31 cellular contexts compared by ENCODE assay signal in genomic region chr7:135475521-135475920, GRCh38.
"Had no signal": no experiment of that assay in that cellular context is flagged by ENCODE, and none has a peak within 500 bp of the region (broad histone marks: within the 10 kb centered on the region; RNA-seq: fewer than 3 reads in every experiment).

No MANE protein-coding gene starts in this region.

- H3K27me3 ChIP-seq: neural progenitor cell, ovary, right lobe of liver, sigmoid colon, spleen, suprapubic skin, testis, tibial artery, transverse colon, upper lobe of right lung, uterus had no signal

- H3K4me1 ChIP-seq: neural progenitor cell, parathyroid adenoma, right lobe of liver, sigmoid colon, suprapubic skin, testis, uterus had no signal

- H3K4me1 Mint-ChIP-seq: neural progenitor cell had no signal

- H3K9me3 Mint-ChIP-seq: naive thymus-derived CD8-positive, alpha-beta T cell; natural killer cell treated with Interleukin-12 subunit alpha and Interleukin-12 subunit beta and Interleukin-15 and Interleukin-18, amount 100 ng/mL, for 72 hours; neural progenitor cell; stimulated activated memory B cell treated with anti-CD40 and anti-IgM and Interleukin-4, amounts not matched to agents 10 μg/mL and 1 μg/mL and 100 μg/mL, for 72 hours; stimulated activated naive CD8-positive, alpha-beta T cell treated with anti-CD3 and anti-CD28 coated beads, Interleukin-15, amount 100 ng/mL, for 72 hours; type B pancreatic cell had no signal

- H3K4me3 Mint-ChIP-seq: naive thymus-derived CD8-positive, alpha-beta T cell; natural killer cell treated with Interleukin-12 subunit alpha and Interleukin-12 subunit beta and Interleukin-15 and Interleukin-18, amount 100 ng/mL, for 72 hours; neural progenitor cell; stimulated activated memory B cell treated with anti-CD40 and anti-IgM and Interleukin-4, amounts not matched to agents 10 μg/mL and 1 μg/mL and 100 μg/mL, for 72 hours; stimulated activated naive CD8-positive, alpha-beta T cell treated with anti-CD3 and anti-CD28 coated beads, Interleukin-15, amount 100 ng/mL, for 72 hours; type B pancreatic cell had no signal

- DNase-seq: naive thymus-derived CD8-positive, alpha-beta T cell; occipital lobe; ovary; posterior cingulate gyrus; psoas muscle; right cardiac atrium; right lobe of liver; sigmoid colon; spleen; stimulated activated CD4-positive, alpha-beta T cell treated with anti-CD3 and anti-CD28 coated beads, Interleukin-12 subunit alpha, Interleukin-12 subunit beta, amount 100 ng/mL, for 4 hours; stimulated activated CD4-positive, alpha-beta T cell treated with anti-CD3 and anti-CD28 coated beads, Interleukin-1b, Interleukin-23, amount 100 ng/mL, for 48 hours; stimulated activated CD4-positive, alpha-beta T cell treated with anti-CD3 and anti-CD28 coated beads, Interleukin-4, amount 100 ng/mL, for 1 hour; stimulated activated CD4-positive, alpha-beta T cell treated with anti-CD3 and anti-CD28 coated beads, Interleukin-4, amount 100 ng/mL, for 4 hours; stimulated activated CD8-positive, alpha-beta memory T cell treated with anti-CD3 and anti-CD28 coated beads, Interleukin-4, amount 100 ng/mL, for 48 hours; stimulated activated naive CD4-positive, alpha-beta T cell; stimulated activated naive CD8-positive, alpha-beta T cell treated with anti-CD3 and anti-CD28 coated beads, Interleukin-15, amount 100 ng/mL, for 72 hours; stimulated activated naive CD8-positive, alpha-beta T cell treated with anti-CD3 and anti-CD28 coated beads, Interleukin-15, Interleukin-2, amounts not matched to agents 100 U/mL and 50 U/mL, for 24 hours; substantia nigra; testis; tibial artery; transverse colon; upper lobe of right lung; uterus had no signal

- H3K36me3 ChIP-seq: neural progenitor cell, ovary, right lobe of liver, sigmoid colon, suprapubic skin, upper lobe of right lung, uterus had no signal

- H3K27ac ChIP-seq: neural progenitor cell, ovary, parathyroid adenoma, psoas muscle, right lobe of liver, sigmoid colon, spleen, suprapubic skin, testis, tibial artery, transverse colon, upper lobe of right lung, uterus had no signal

- H3K4me3 ChIP-seq: neural progenitor cell, ovary, psoas muscle, right lobe of liver, sigmoid colon, smooth muscle cell, spleen, suprapubic skin, testis, tibial artery, transverse colon, upper lobe of right lung, uterus had no signal

- H3K27me3 Mint-ChIP-seq: naive thymus-derived CD8-positive, alpha-beta T cell; natural killer cell treated with Interleukin-12 subunit alpha and Interleukin-12 subunit beta and Interleukin-15 and Interleukin-18, amount 100 ng/mL, for 72 hours; progenitor cell of endocrine pancreas; stimulated activated memory B cell treated with anti-CD40 and anti-IgM and Interleukin-4, amounts not matched to agents 10 μg/mL and 1 μg/mL and 100 μg/mL, for 72 hours; stimulated activated naive CD8-positive, alpha-beta T cell treated with anti-CD3 and anti-CD28 coated beads, Interleukin-15, amount 100 ng/mL, for 72 hours; type B pancreatic cell had no signal

- ATAC-seq: naive thymus-derived CD8-positive, alpha-beta T cell; natural killer cell treated with Interleukin-12 subunit alpha and Interleukin-12 subunit beta and Interleukin-15 and Interleukin-18, amount 100 ng/mL, for 72 hours; psoas muscle; right cardiac atrium; right lobe of liver; stimulated activated memory B cell treated with anti-CD40 and anti-IgM and Interleukin-4, amounts not matched to agents 10 μg/mL and 1 μg/mL and 100 μg/mL, for 72 hours; stimulated activated naive CD8-positive, alpha-beta T cell treated with anti-CD3 and anti-CD28 coated beads, Interleukin-15, amount 100 ng/mL, for 72 hours; stimulated activated naive CD8-positive, alpha-beta T cell treated with anti-CD3 and anti-CD28 coated beads, Interleukin-15, Interleukin-2, amounts not matched to agents 100 U/mL and 50 U/mL, for 24 hours; upper lobe of right lung had no signal

- H3K36me3 Mint-ChIP-seq: natural killer cell treated with Interleukin-12 subunit alpha and Interleukin-12 subunit beta and Interleukin-15 and Interleukin-18, amount 100 ng/mL, for 72 hours; type B pancreatic cell had no signal

- H3K27ac Mint-ChIP-seq: naive thymus-derived CD8-positive, alpha-beta T cell; natural killer cell treated with Interleukin-12 subunit alpha and Interleukin-12 subunit beta and Interleukin-15 and Interleukin-18, amount 100 ng/mL, for 72 hours; neural progenitor cell; stimulated activated memory B cell treated with anti-CD40 and anti-IgM and Interleukin-4, amounts not matched to agents 10 μg/mL and 1 μg/mL and 100 μg/mL, for 72 hours; stimulated activated naive CD8-positive, alpha-beta T cell treated with anti-CD3 and anti-CD28 coated beads, Interleukin-15, amount 100 ng/mL, for 72 hours; type B pancreatic cell had no signal

- H3K9me3 ChIP-seq: ovary, psoas muscle, right lobe of liver, sigmoid colon, spleen, suprapubic skin, testis, tibial artery, transverse colon, upper lobe of right lung, uterus had no signal
